ENCODE assay signal across 16 cellular contexts in genomic region chr3:150443331-150443741, GRCh38. TPM values are rescaled to one million over a fixed set of nuclear protein-coding genes. Genes with fewer than 3 reads are reported as not detected.
DNase-seq lines count a peak whose midpoint lies in the region; ATAC-seq and TF ChIP-seq lines count a peak whose summit lies in the region.
"Had no signal": no experiment of that assay in that cellular context is flagged by ENCODE, and none has a peak within 500 bp of the region (broad histone marks: within the 10 kb centered on the region; RNA-seq: fewer than 3 reads in every experiment).

No MANE protein-coding gene starts in this region.

- CTCF ChIA-PET in PC-3 (lab: Charles Lee): no interaction called here

- no peaks in the 10 kb centered on the region for H3K27me3 ChIP-seq in PC-3 (ENCODE audit: low read length)
- H3K27me3 ChIP-seq: upper lobe of right lung had no signal

- H3K36me3 ChIP-seq in PC-3 (ENCODE audit: low read depth, low read length): peaks cover 29% of the 10 kb centered on the region
- H3K36me3 ChIP-seq: upper lobe of right lung had no signal

- peaks cover 52% of the 10 kb centered on the region for H3K4me1 ChIP-seq in PC-3 (ENCODE audit: insufficient read depth, low read length)
- H3K4me1 ChIP-seq: upper lobe of right lung had no signal

- peaks cover 16% of the 10 kb centered on the region for H3F3A ChIP-seq in PC-3 (ENCODE audit: low read length, unreplicated experiment)

- no peak overlapping the region for H3K9ac ChIP-seq in PC-3 (ENCODE audit: low read length)

- H3K4me3 ChIP-seq in PC-3 (ENCODE audit: low read length): no peak overlapping the region
- no peak overlapping the region for H3K4me3 ChIP-seq in cardiac fibroblast (replicated peaks in 1 of 2; ENCODE audit: low read depth in 2 of 2, low read length in 2 of 2)
- H3K4me3 ChIP-seq: upper lobe of right lung had no signal

- DNase-seq in COLO829 (ENCODE audit: low spot score): peak; percentile 67
- DNase-seq in PC-3: peak; percentile 22
- peak; percentile 34 to 48 for DNase-seq in cardiac fibroblast (ENCODE audit: low read depth in 2 of 2)
- peak; percentile 23 for DNase-seq in kidney tubule cell (ENCODE audit: low spot score)
- no peak for DNase-seq in posterior cingulate gyrus
- DNase-seq in GDM1 (lab: John Stamatoyannopoulos, UW): no peak
- no peak for DNase-seq in NCI-H69 (lab: John Stamatoyannopoulos, UW)
- DNase-seq: activated CD4-positive, CD25-positive, alpha-beta regulatory T cell; effector memory CD4-positive, alpha-beta T cell; NCI-H2081; NCI-H510A; SIG-M5; upper lobe of right lung had no signal

- 0 out of 2 replicates have a peak overlapping the region, but pooled peaks have one; percentile 5 for H3K27ac ChIP-seq in PC-3 (ENCODE audit: low read length)
- H3K27ac ChIP-seq: HL-60, upper lobe of right lung had no signal

- no peak overlapping the region for H3K4me2 ChIP-seq in PC-3 (ENCODE audit: low read length)

- no peaks in the 10 kb centered on the region for H3K9me3 ChIP-seq in PC-3 (ENCODE audit: low read length)
- H3K9me3 ChIP-seq: upper lobe of right lung had no signal

- TF ChIP-seq CTCF in PC-3 (conservative IDR thresholded peaks at IDR 0.05; ENCODE audit: low read depth, low read length) (no peak), cardiac fibroblast (IDR thresholded peaks at IDR 0.05; ENCODE audit: low read depth, low read length) (no peak)

- ATAC-seq in PC-3 (peak; percentile 9; the same call in 1 of the 2 replicates), HG03354 (IDR thresholded peaks at IDR 0.05; ENCODE audit: poor library complexity, severe bottlenecking, unreplicated experiment) (no peak)
- ATAC-seq: left lobe of liver, upper lobe of right lung had no signal

- H2AFZ ChIP-seq in PC-3 (ENCODE audit: low read length): no peak overlapping the region

- peaks cover 96% of the 10 kb centered on the region for H3K79me2 ChIP-seq in PC-3 (ENCODE audit: low read length)

- 0 out of 2 replicates have a peak, but pooled peaks cover 5% of the 10 kb centered on the region for H4K20me1 ChIP-seq in PC-3 (ENCODE audit: low read length)

- BruUV-seq in PC-3 (replicated peaks; lab: Mats Ljungman, UMichigan): no TSS peak

- intact Hi-C loops in PC-3 (cut with micrococcal nuclease): no loop called here
- intact Hi-C loops in posterior cingulate gyrus (cut with DNase I): no loop called here

- H3K9me2 ChIP-seq in PC-3 (replicated peaks; ENCODE audit: low read length): no peaks in the 10 kb centered on the region

- POLR2A ChIA-PET in PC-3 (lab: Charles Lee; ENCODE audit: unreplicated experiment): no interaction called here

RNA-seq across cellular contexts. Expression of gene TSC22D2, which starts 35.2 kb away (rescaled TPM):
- total RNA-seq in PC-3 (2014; rRNA removed): 9.6 and 15.7 TPM in 2 replicates

Comparison
In these comparisons a context has a peak if more than half of its experiments do, and no peak if none do; other contexts are left out.
1. DNase-seq: peak in COLO829 (single experiment), PC-3 (single experiment), cardiac fibroblast (2 of 2) and kidney tubule cell (single experiment); none in posterior cingulate gyrus (0 of 10), GDM1 (single experiment) and NCI-H69 (single experiment).